In genomic region chr11:126293726-126294125, GRCh38 we compare ENCODE assay signal across 20 cellular contexts. TPM values are rescaled to one million over a fixed set of nuclear protein-coding genes. Genes with fewer than 3 reads are reported as not detected.
DNase-seq lines count a peak whose midpoint lies in the region; ATAC-seq and TF ChIP-seq lines count a peak whose summit lies in the region.
"Had no signal": no experiment of that assay in that cellular context is flagged by ENCODE, and none has a peak within 500 bp of the region (broad histone marks: within the 10 kb centered on the region; RNA-seq: fewer than 3 reads in every experiment).

No MANE protein-coding gene starts in this region.

- peaks cover 16% of the 10 kb centered on the region for H3K4me1 Mint-ChIP-seq in activated naive CD4-positive, alpha-beta T cell treated with anti-CD3 and anti-CD28 coated beads for 36 hours (ENCODE audit: low read depth)
- H3K4me1 Mint-ChIP-seq in activated T-helper 17 cell treated with anti-CD3 and anti-CD28 coated beads, Interleukin-2, amount 50 U/mL, for 72 hours: peaks cover 11% of the 10 kb centered on the region
- peaks cover 18% of the 10 kb centered on the region for H3K4me1 Mint-ChIP-seq in stimulated activated naive CD8-positive, alpha-beta T cell treated with anti-CD3 and anti-CD28 coated beads, Interleukin-15, amount 100 ng/mL, for 72 hours
- H3K4me1 Mint-ChIP-seq in chondrocyte (ENCODE audit: low read depth): no peaks in the 10 kb centered on the region
- H3K4me1 Mint-ChIP-seq: nephron had no signal

- H3K27ac Mint-ChIP-seq in activated naive CD4-positive, alpha-beta T cell treated with anti-CD3 and anti-CD28 coated beads, Interleukin-2, amount 50 U/mL, for 72 hours: peak overlapping the region; percentile 28 to 70
- H3K27ac Mint-ChIP-seq in activated naive CD4-positive, alpha-beta T cell treated with anti-CD3 and anti-CD28 coated beads for 36 hours: no peak overlapping the region
- H3K27ac Mint-ChIP-seq in activated T-helper 17 cell treated with anti-CD3 and anti-CD28 coated beads, Interleukin-2, amount 50 U/mL, for 72 hours: peak overlapping the region; percentile 74
- peak overlapping the region in 1 of 2 donors; percentile 9 for H3K27ac Mint-ChIP-seq in stimulated activated naive CD8-positive, alpha-beta T cell treated with anti-CD3 and anti-CD28 coated beads, Interleukin-15, amount 100 ng/mL, for 72 hours
- H3K27ac Mint-ChIP-seq in chondrocyte (ENCODE audit: unreplicated experiment): no peak overlapping the region
- H3K27ac Mint-ChIP-seq: activated CD8-positive, alpha-beta memory T cell treated with anti-CD3 and anti-CD28 coated beads, Interleukin-2, amount 10 ng/mL, durations not matched to agents 7 days and 5 days; CD4-positive, alpha-beta T cell; nephron had no signal

- CTCF ChIA-PET in activated naive CD4-positive, alpha-beta T cell treated with anti-CD3 and anti-CD28 coated beads for 36 hours (lab: Charles Lee): no interaction called here

- H3K4me3 Mint-ChIP-seq in activated naive CD4-positive, alpha-beta T cell treated with anti-CD3 and anti-CD28 coated beads for 36 hours: no peak overlapping the region
- H3K4me3 Mint-ChIP-seq in activated T-helper 17 cell treated with anti-CD3 and anti-CD28 coated beads, Interleukin-2, amount 50 U/mL, for 72 hours: no peak overlapping the region
- H3K4me3 Mint-ChIP-seq in stimulated activated naive CD8-positive, alpha-beta T cell treated with anti-CD3 and anti-CD28 coated beads, Interleukin-15, amount 100 ng/mL, for 72 hours: no peak overlapping the region
- no peak overlapping the region for H3K4me3 Mint-ChIP-seq in chondrocyte (ENCODE audit: unreplicated experiment)
- H3K4me3 Mint-ChIP-seq: activated CD8-positive, alpha-beta memory T cell treated with anti-CD3 and anti-CD28 coated beads, Interleukin-2, amount 10 ng/mL, durations not matched to agents 7 days and 5 days; CD4-positive, alpha-beta T cell; nephron had no signal

- H3K9me3 Mint-ChIP-seq in activated naive CD4-positive, alpha-beta T cell treated with anti-CD3 and anti-CD28 coated beads, Interleukin-2, amount 50 U/mL, for 72 hours: no peaks in the 10 kb centered on the region
- no peaks in the 10 kb centered on the region for H3K9me3 Mint-ChIP-seq in activated naive CD4-positive, alpha-beta T cell treated with anti-CD3 and anti-CD28 coated beads for 36 hours
- H3K9me3 Mint-ChIP-seq in activated T-helper 17 cell treated with anti-CD3 and anti-CD28 coated beads, Interleukin-2, amount 50 U/mL, for 72 hours: no peaks in the 10 kb centered on the region
- no peaks in the 10 kb centered on the region for H3K9me3 Mint-ChIP-seq in stimulated activated naive CD8-positive, alpha-beta T cell treated with anti-CD3 and anti-CD28 coated beads, Interleukin-15, amount 100 ng/mL, for 72 hours
- H3K9me3 Mint-ChIP-seq in chondrocyte (ENCODE audit: low read depth): no peaks in the 10 kb centered on the region
- H3K9me3 Mint-ChIP-seq: CD4-positive, alpha-beta T cell; nephron had no signal

- peaks cover 0 to 6% of the 10 kb centered on the region in 2 donors for H3K36me3 Mint-ChIP-seq in activated naive CD4-positive, alpha-beta T cell treated with anti-CD3 and anti-CD28 coated beads, Interleukin-2, amount 50 U/mL, for 72 hours
- peaks cover 17% of the 10 kb centered on the region for H3K36me3 Mint-ChIP-seq in activated naive CD4-positive, alpha-beta T cell treated with anti-CD3 and anti-CD28 coated beads for 36 hours (ENCODE audit: low read depth)
- H3K36me3 Mint-ChIP-seq in activated T-helper 17 cell treated with anti-CD3 and anti-CD28 coated beads, Interleukin-2, amount 50 U/mL, for 72 hours (ENCODE audit: low read depth): peaks cover 70% of the 10 kb centered on the region
- peaks cover 14% of the 10 kb centered on the region for H3K36me3 Mint-ChIP-seq in chondrocyte (ENCODE audit: low read depth)

- peak in 1 of 2 donors; percentile 61 for DNase-seq in activated naive CD4-positive, alpha-beta T cell treated with anti-CD3 and anti-CD28 coated beads, Interleukin-2, amount 50 U/mL, for 72 hours (ENCODE audit: low spot score in 2 of 2)
- DNase-seq in activated naive CD4-positive, alpha-beta T cell treated with anti-CD3 and anti-CD28 coated beads for 36 hours: no peak
- DNase-seq in stimulated activated naive CD8-positive, alpha-beta T cell treated with anti-CD3 and anti-CD28 coated beads, Interleukin-15, amount 100 ng/mL, for 72 hours: no peak
- DNase-seq in NCI-H2107 treated with DMSO at 0.1 percent for 48 hours (lab: John Stamatoyannopoulos, UW; ENCODE audit: unreplicated experiment): no peak
- no peak for DNase-seq in chondrocyte (ENCODE audit: low spot score)
- DNase-seq in ureter (ENCODE audit: low spot score): no peak
- DNase-seq: activated CD8-positive, alpha-beta memory T cell treated with anti-CD3 and anti-CD28 coated beads, Interleukin-2, amount 10 ng/mL, durations not matched to agents 7 days and 5 days; activated effector memory CD4-positive, alpha-beta T cell treated with anti-CD3 and anti-CD28 coated beads, Interleukin-2, amount 50 U/mL, for 16 hours; amygdala; CD4-positive, alpha-beta T cell; DMS53; mesendoderm; NCI-H1417; NCI-H2171; SJCRH30; stimulated activated CD4-positive, alpha-beta T cell treated with anti-CD3 and anti-CD28 coated beads, Interleukin-2, amount 100 ng/mL, for 24 hours; T-helper 2 cell had no signal

- H3K27me3 Mint-ChIP-seq in activated naive CD4-positive, alpha-beta T cell treated with anti-CD3 and anti-CD28 coated beads for 36 hours (ENCODE audit: low read depth): no peaks in the 10 kb centered on the region
- no peaks in the 10 kb centered on the region for H3K27me3 Mint-ChIP-seq in activated T-helper 17 cell treated with anti-CD3 and anti-CD28 coated beads, Interleukin-2, amount 50 U/mL, for 72 hours
- no peaks in the 10 kb centered on the region for H3K27me3 Mint-ChIP-seq in stimulated activated naive CD8-positive, alpha-beta T cell treated with anti-CD3 and anti-CD28 coated beads, Interleukin-15, amount 100 ng/mL, for 72 hours
- no peaks in the 10 kb centered on the region for H3K27me3 Mint-ChIP-seq in chondrocyte (ENCODE audit: low read depth)
- H3K27me3 Mint-ChIP-seq: activated CD8-positive, alpha-beta memory T cell treated with anti-CD3 and anti-CD28 coated beads, Interleukin-2, amount 10 ng/mL, durations not matched to agents 7 days and 5 days; CD4-positive, alpha-beta T cell had no signal

- intact Hi-C loops in activated naive CD4-positive, alpha-beta T cell treated with anti-CD3 and anti-CD28 coated beads for 36 hours (cut with micrococcal nuclease): no loop called here

- ATAC-seq in activated naive CD4-positive, alpha-beta T cell treated with anti-CD3 and anti-CD28 coated beads, Interleukin-2, amount 50 U/mL, for 72 hours: peak in 1 of 2 donors; percentile 94
- peak; percentile 61 for ATAC-seq in GM21825 (IDR thresholded peaks at IDR 0.05; ENCODE audit: unreplicated experiment)
- ATAC-seq in activated T-helper 17 cell treated with anti-CD3 and anti-CD28 coated beads, Interleukin-2, amount 50 U/mL, for 72 hours (replicated peaks): peak; percentile 87
- ATAC-seq in stimulated activated naive CD8-positive, alpha-beta T cell treated with anti-CD3 and anti-CD28 coated beads, Interleukin-15, amount 100 ng/mL, for 72 hours: peak; percentile 45
- ATAC-seq: activated CD8-positive, alpha-beta memory T cell treated with anti-CD3 and anti-CD28 coated beads, Interleukin-2, amount 10 ng/mL, durations not matched to agents 7 days and 5 days had no signal

- TF ChIP-seq CTCF in chondrocyte (IDR thresholded peaks at IDR 0.05): no peak

RNA-seq across cellular contexts. Expression of gene DCPS, which starts 10.1 kb away (rescaled TPM):
- total RNA-seq in activated naive CD4-positive, alpha-beta T cell treated with anti-CD3 and anti-CD28 coated beads, Interleukin-2, amount 50 U/mL, for 72 hours: 10 to 100 TPM; 28.1 to 40.2 TPM
- total RNA-seq in activated naive CD4-positive, alpha-beta T cell treated with anti-CD3 and anti-CD28 coated beads for 36 hours: 10 to 100 TPM; 34.9 to 39.5 TPM
- 10 to 100 TPM; 28.1 to 47.5 TPM for total RNA-seq in activated T-helper 17 cell treated with anti-CD3 and anti-CD28 coated beads, Interleukin-2, amount 50 U/mL, for 72 hours
- 12.3 to 14.8 TPM (median 12.4 TPM) in 3 replicates for total RNA-seq in chondrocyte
- total RNA-seq in ureter: 23.2 TPM

RNA-seq across cellular contexts. Expression of gene TIRAP, which starts 10.8 kb away (rescaled TPM):
- total RNA-seq in activated naive CD4-positive, alpha-beta T cell treated with anti-CD3 and anti-CD28 coated beads, Interleukin-2, amount 50 U/mL, for 72 hours: 1 to 10 TPM; 2.8 to 7.4 TPM
- 1 to 10 TPM; 2.7 to 3.5 TPM for total RNA-seq in activated naive CD4-positive, alpha-beta T cell treated with anti-CD3 and anti-CD28 coated beads for 36 hours
- 10 to 100 TPM; 11.1 to 12.0 TPM for total RNA-seq in activated T-helper 17 cell treated with anti-CD3 and anti-CD28 coated beads, Interleukin-2, amount 50 U/mL, for 72 hours
- total RNA-seq in chondrocyte: 8.6 to 10.0 TPM (median 9.8 TPM) in 3 replicates
- 14.5 TPM for total RNA-seq in ureter

RNA-seq across cellular contexts. Expression of gene FOXRED1, which starts 24.8 kb away (rescaled TPM):
- total RNA-seq in activated naive CD4-positive, alpha-beta T cell treated with anti-CD3 and anti-CD28 coated beads, Interleukin-2, amount 50 U/mL, for 72 hours: 10 to 100 TPM; 57.7 to 61.1 TPM
- 10 to 100 TPM; 41.2 to 48.6 TPM for total RNA-seq in activated naive CD4-positive, alpha-beta T cell treated with anti-CD3 and anti-CD28 coated beads for 36 hours
- total RNA-seq in activated T-helper 17 cell treated with anti-CD3 and anti-CD28 coated beads, Interleukin-2, amount 50 U/mL, for 72 hours: 10 to 100 TPM; 34.6 to 47.1 TPM
- total RNA-seq in chondrocyte (19.1 to 32.5 TPM (median 19.3 TPM) in 3 replicates), ureter (29.8 TPM)

RNA-seq across cellular contexts. Expression of gene SRPRA, which starts 25.0 kb away (rescaled TPM):
- 100 to 1,000 TPM; 106 to 159 TPM for total RNA-seq in activated naive CD4-positive, alpha-beta T cell treated with anti-CD3 and anti-CD28 coated beads, Interleukin-2, amount 50 U/mL, for 72 hours
- total RNA-seq in activated naive CD4-positive, alpha-beta T cell treated with anti-CD3 and anti-CD28 coated beads for 36 hours: 100 to 1,000 TPM; 137 to 142 TPM
- total RNA-seq in activated T-helper 17 cell treated with anti-CD3 and anti-CD28 coated beads, Interleukin-2, amount 50 U/mL, for 72 hours: 100 to 1,000 TPM in 1 of 2 donors, 10 to 100 TPM in 1; 92.5 to 142 TPM
- total RNA-seq in chondrocyte (108 to 144 TPM (median 110 TPM) in 3 replicates), ureter (130 TPM)

Comparison
In these comparisons a context has a peak if more than half of its experiments do, and no peak if none do; other contexts are left out.
1. H3K27ac Mint-ChIP-seq: peak in activated naive CD4-positive, alpha-beta T cell treated with anti-CD3 and anti-CD28 coated beads, Interleukin-2, amount 50 U/mL, for 72 hours (2 of 2) and activated T-helper 17 cell treated with anti-CD3 and anti-CD28 coated beads, Interleukin-2, amount 50 U/mL, for 72 hours (single experiment); none in activated naive CD4-positive, alpha-beta T cell treated with anti-CD3 and anti-CD28 coated beads for 36 hours (single experiment) and chondrocyte (single experiment).